9 cellular contexts compared by ENCODE assay signal in the genomic region with DNA sequence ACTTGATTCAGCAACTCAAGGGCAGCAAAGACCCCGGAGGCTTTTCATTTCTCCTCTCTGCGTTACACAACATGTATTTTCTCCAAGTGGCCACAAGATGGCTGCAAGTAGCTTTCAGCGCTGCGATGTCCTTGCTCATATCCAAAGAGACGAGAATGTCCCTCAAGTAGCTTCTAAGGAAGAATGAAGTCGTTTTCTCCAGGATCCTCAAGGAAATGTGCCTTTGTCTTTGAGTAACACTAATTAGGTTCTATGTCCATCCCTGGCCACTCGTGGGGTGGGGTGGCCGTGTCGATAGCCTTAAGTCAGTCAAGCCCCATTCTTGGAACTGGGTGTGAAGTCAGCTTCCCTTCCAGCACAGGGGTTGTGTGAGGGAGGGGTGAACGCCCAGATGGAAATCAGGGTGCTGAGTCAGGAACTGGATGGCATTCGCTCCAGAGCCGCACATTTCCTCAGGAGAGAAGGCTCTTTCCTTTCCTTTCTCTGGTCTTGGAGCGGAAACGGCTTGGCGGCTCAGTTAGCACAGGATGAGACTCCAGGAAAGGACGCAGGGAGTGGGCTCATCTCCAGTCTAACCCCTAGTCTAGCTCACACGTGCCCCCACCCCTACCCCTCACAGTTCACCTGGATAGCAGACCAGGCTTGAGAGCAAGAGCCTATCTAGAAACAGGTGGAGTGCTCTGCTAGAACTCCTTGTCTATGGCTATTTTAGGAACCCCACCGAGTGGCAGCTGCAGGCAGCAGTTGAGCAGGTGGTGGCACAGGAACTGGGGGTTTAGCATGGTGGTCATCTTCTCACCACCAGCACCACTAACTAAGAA. TPM values are rescaled to one million over a fixed set of nuclear protein-coding genes. Genes with fewer than 3 reads are reported as not detected.
DNase-seq lines count a peak whose midpoint lies in the region; ATAC-seq and TF ChIP-seq lines count a peak whose summit lies in the region.
"Had no signal": no experiment of that assay in that cellular context is flagged by ENCODE, and none has a peak within 500 bp of the region (broad histone marks: within the 10 kb centered on the region; RNA-seq: fewer than 3 reads in every experiment).

No MANE protein-coding gene starts in this region.

- peak overlapping the region in 1 of 7 donors; percentile 58 for H3K27ac Mint-ChIP-seq in CD14-positive monocyte
- no peak overlapping the region for H3K27ac Mint-ChIP-seq in stimulated activated memory B cell treated with anti-CD40 and anti-IgM and Interleukin-4, amounts not matched to agents 10 μg/mL and 1 μg/mL and 100 μg/mL, for 72 hours

- peak; percentile 81 for TF ChIP-seq CTCF in CD14-positive monocyte (IDR thresholded peaks at IDR 0.05)

- no peaks in the 10 kb centered on the region for H3K9me3 Mint-ChIP-seq in CD14-positive monocyte
- no peaks in the 10 kb centered on the region for H3K9me3 Mint-ChIP-seq in stimulated activated memory B cell treated with anti-CD40 and anti-IgM and Interleukin-4, amounts not matched to agents 10 μg/mL and 1 μg/mL and 100 μg/mL, for 72 hours

- no peaks in the 10 kb centered on the region for H3K36me3 Mint-ChIP-seq in CD14-positive monocyte
- H3K36me3 Mint-ChIP-seq in stimulated activated memory B cell treated with anti-CD40 and anti-IgM and Interleukin-4, amounts not matched to agents 10 μg/mL and 1 μg/mL and 100 μg/mL, for 72 hours = no peaks in the 10 kb centered on the region

- peaks cover 0 to 9% (median 8%) of the 10 kb centered on the region in 3 donors for H3K27me3 Mint-ChIP-seq in CD14-positive monocyte (ENCODE audit: low read depth in 3 of 3)
- peaks cover 21% of the 10 kb centered on the region for H3K27me3 Mint-ChIP-seq in stimulated activated memory B cell treated with anti-CD40 and anti-IgM and Interleukin-4, amounts not matched to agents 10 μg/mL and 1 μg/mL and 100 μg/mL, for 72 hours

- H3K4me1 Mint-ChIP-seq in CD14-positive monocyte = peaks cover 14% of the 10 kb centered on the region
- H3K4me1 Mint-ChIP-seq in stimulated activated memory B cell treated with anti-CD40 and anti-IgM and Interleukin-4, amounts not matched to agents 10 μg/mL and 1 μg/mL and 100 μg/mL, for 72 hours = peaks cover 11% of the 10 kb centered on the region

- peak; percentile 74 for ATAC-seq in GM19372 (IDR thresholded peaks at IDR 0.05; ENCODE audit: low read depth, unreplicated experiment)
- ATAC-seq in left colon = peak; percentile 90
- ATAC-seq in stimulated activated memory B cell treated with anti-CD40 and anti-IgM and Interleukin-4, amounts not matched to agents 10 μg/mL and 1 μg/mL and 100 μg/mL, for 72 hours = peak; percentile 39
- ATAC-seq in GM18498 (IDR thresholded peaks at IDR 0.05; ENCODE audit: unreplicated experiment) = no peak

- peak overlapping the region; percentile 54 to 83 for H3K4me3 Mint-ChIP-seq in CD14-positive monocyte
- H3K4me3 Mint-ChIP-seq in stimulated activated memory B cell treated with anti-CD40 and anti-IgM and Interleukin-4, amounts not matched to agents 10 μg/mL and 1 μg/mL and 100 μg/mL, for 72 hours = peak overlapping the region; percentile 6

- DNase-seq in CD14-positive monocyte (ENCODE audit: low spot score) (no peak), NCI-H1417 treated with DMSO at 0.1 percent for 48 hours (lab: John Stamatoyannopoulos, UW) (peak; percentile 28), T follicular helper cell (ENCODE audit: low read depth) (peak; percentile 6), cerebellar cortex (ENCODE audit: low spot score) (peak; percentile 78), left colon (peak; percentile 27 to 32)

- intact Hi-C loops in CD14-positive monocyte (cut with micrococcal nuclease) (loop anchor here in 1 of 2 donors (10.0 kb wide), 2 partner anchors 94 to 424 kb away; a partner anchor contains a TSS), left colon (cut with DNase I, micrococcal nuclease) (loop anchor here in 1 of 2 donors (5.0 to 10.0 kb wide), 2 partner anchors 104 to 422 kb away; no protein-coding TSS in a partner anchor)

RNA-seq across cellular contexts. Expression of a gene that starts 44.3 kb away (rescaled TPM):
- polyA plus RNA-seq in CD14-positive monocyte = not detected
- total RNA-seq in left colon = 10 to 100 TPM; 27.2 to 42.2 TPM
- total RNA-seq: T-helper 1 cell treated with Interleukin-12 subunit alpha and Interleukin-12 subunit beta and Interleukin-4 antibody, amounts not matched to agents 30 ng/mL and 1 ng/mL, for 36 hours had no signal

RNA-seq across cellular contexts. Expression of a gene that starts 59.8 kb away (rescaled TPM):
- polyA plus RNA-seq in CD14-positive monocyte = 10 to 100 TPM; 14.2 to 23.0 TPM
- 10 to 100 TPM in 1 of 2 donors, 1 to 10 TPM in 1; 9.2 to 12.5 TPM for total RNA-seq in left colon

RNA-seq across cellular contexts. Expression of a gene that starts 59.9 kb away (rescaled TPM):
- 10 to 100 TPM; 32.4 to 36.3 TPM for polyA plus RNA-seq in CD14-positive monocyte
- total RNA-seq in left colon = 10 to 100 TPM; 31.1 to 33.6 TPM
